20 cellular contexts compared by ENCODE assay signal in genomic region chr3:139241783-139242182, GRCh38.
"Had no signal": no experiment of that assay in that cellular context is flagged by ENCODE, and none has a peak within 500 bp of the region (broad histone marks: within the 10 kb centered on the region; RNA-seq: fewer than 3 reads in every experiment).

No MANE protein-coding gene starts in this region.

- H3K4me3 ChIP-seq: adrenal gland, coronary artery, gastroesophageal sphincter, lung, pancreas, tibial artery had no signal

- H3K36me3 ChIP-seq: adrenal gland, gastroesophageal sphincter, pancreas, tibial artery had no signal

- H3K27me3 ChIP-seq: adrenal gland, pancreas, tibial artery had no signal

- H3K4me3 Mint-ChIP-seq: activated B cell treated with CpG ODN at 0.5 μM for 24 hours; activated CD4-positive, alpha-beta T cell treated with anti-CD3 and anti-CD28 coated beads, Interleukin-2, amount 10 ng/mL, durations not matched to agents 24 days and 14 days; activated CD8-positive, alpha-beta T cell treated with anti-CD3 and anti-CD28 coated beads, Interleukin-2, amount 10 ng/mL, durations not matched to agents 7 days and 5 days; activated naive CD4-positive, alpha-beta T cell treated with anti-CD3 and anti-CD28 coated beads, Interleukin-2, amount 50 U/mL, for 24 hours; T-helper 17 cell had no signal

- H3K4me1 ChIP-seq: adrenal gland, gastroesophageal sphincter, pancreas, tibial artery had no signal

- H3K9me3 ChIP-seq: gastroesophageal sphincter, pancreas, tibial artery had no signal

- H3K36me3 Mint-ChIP-seq: activated naive CD4-positive, alpha-beta T cell treated with anti-CD3 and anti-CD28 coated beads, Interleukin-2, amount 50 U/mL, for 24 hours had no signal

- H3K9me3 Mint-ChIP-seq: activated B cell treated with CpG ODN at 0.5 μM for 24 hours; activated CD4-positive, alpha-beta T cell treated with anti-CD3 and anti-CD28 coated beads, Interleukin-2, amount 10 ng/mL, durations not matched to agents 24 days and 14 days; activated naive CD4-positive, alpha-beta T cell treated with anti-CD3 and anti-CD28 coated beads, Interleukin-2, amount 50 U/mL, for 24 hours had no signal

- H3K4me1 Mint-ChIP-seq: activated B cell treated with CpG ODN at 0.5 μM for 24 hours; activated CD4-positive, alpha-beta T cell treated with anti-CD3 and anti-CD28 coated beads, Interleukin-2, amount 10 ng/mL, durations not matched to agents 24 days and 14 days; activated naive CD4-positive, alpha-beta T cell treated with anti-CD3 and anti-CD28 coated beads, Interleukin-2, amount 50 U/mL, for 24 hours had no signal

- H3K27ac ChIP-seq: adrenal gland, coronary artery, gastroesophageal sphincter, pancreas, tibial artery had no signal

- DNase-seq: activated B cell treated with CpG ODN at 0.5 μM for 24 hours; activated CD4-positive, alpha-beta T cell treated with anti-CD3 and anti-CD28 coated beads, Interleukin-2, amount 10 ng/mL, durations not matched to agents 24 days and 14 days; activated CD8-positive, alpha-beta memory T cell treated with anti-CD3 and anti-CD28 coated beads, Interleukin-2, amount 50 U/mL, for 4 hours; activated CD8-positive, alpha-beta T cell treated with anti-CD3 and anti-CD28 coated beads, Interleukin-2, amount 10 ng/mL, durations not matched to agents 7 days and 5 days; activated effector memory CD4-positive, alpha-beta T cell treated with anti-CD3 and anti-CD28 coated beads, Interleukin-2, amount 50 U/mL, for 16 hours; activated T-cell treated with anti-CD3 and anti-CD28 coated beads, Interleukin-2, amount 50 U/mL, for 48 hours; adrenal gland; effector CD4-positive, alpha-beta T cell; left cardiac atrium; midbrain; pancreas; stimulated activated CD4-positive, alpha-beta T cell treated with anti-CD3 and anti-CD28 coated beads, Interleukin-15, amount 100 ng/mL, for 24 hours; stimulated activated CD4-positive, alpha-beta T cell treated with anti-CD3 and anti-CD28 coated beads, Interleukin-4, amount 100 ng/mL, for 1 hour; stimulated activated naive CD4-positive, alpha-beta T cell; T-helper 17 cell; tibial artery had no signal

- ATAC-seq: activated CD8-positive, alpha-beta T cell treated with anti-CD3 and anti-CD28 coated beads, Interleukin-2, amount 10 ng/mL, durations not matched to agents 7 days and 5 days; gastroesophageal sphincter; left cardiac atrium; pancreas; T-helper 17 cell had no signal

- H3K27ac Mint-ChIP-seq: activated B cell treated with CpG ODN at 0.5 μM for 24 hours; activated CD4-positive, alpha-beta T cell treated with anti-CD3 and anti-CD28 coated beads, Interleukin-2, amount 10 ng/mL, durations not matched to agents 24 days and 14 days; activated CD8-positive, alpha-beta T cell treated with anti-CD3 and anti-CD28 coated beads, Interleukin-2, amount 10 ng/mL, durations not matched to agents 7 days and 5 days; activated naive CD4-positive, alpha-beta T cell treated with anti-CD3 and anti-CD28 coated beads, Interleukin-2, amount 50 U/mL, for 24 hours; T-helper 17 cell had no signal
